ENCODE assay signal across 34 cellular contexts in genomic region chr2:140013556-140014270, GRCh38.
"Had no signal": no experiment of that assay in that cellular context is flagged by ENCODE, and none has a peak within 500 bp of the region (broad histone marks: within the 10 kb centered on the region; RNA-seq: fewer than 3 reads in every experiment).

No MANE protein-coding gene starts in this region.

- H3K4me3 ChIP-seq: adrenal gland, cardiac muscle cell had no signal

- H3K4me1 ChIP-seq: adrenal gland had no signal

- DNase-seq: activated B cell treated with CpG ODN at 0.5 μM for 24 hours; activated CD4-positive, alpha-beta memory T cell treated with anti-CD3 and anti-CD28 coated beads for 36 hours; activated CD4-positive, alpha-beta T cell treated with anti-CD3 and anti-CD28 coated beads for 4 hours; activated CD4-positive, alpha-beta T cell treated with anti-CD3 and anti-CD28 coated beads, Interleukin-2, amount 10 ng/mL, durations not matched to agents 24 days and 14 days; activated CD4-positive, alpha-beta T cell treated with anti-CD3 and anti-CD28 coated beads, Interleukin-2, amount 50 U/mL, for 1 hour; activated CD4-positive, alpha-beta T cell treated with anti-CD3 and anti-CD28 coated beads, Interleukin-2, amount 50 U/mL, for 4 hours; activated CD4-positive, CD25-positive, alpha-beta regulatory T cell treated with anti-CD3 and anti-CD28 coated beads, Interleukin-2, amount 50 U/mL, for 72 hours; activated CD8-positive, alpha-beta memory T cell treated with anti-CD3 and anti-CD28 coated beads, Interleukin-2, amount 50 U/mL, for 4 hours; activated CD8-positive, alpha-beta T cell treated with anti-CD3 and anti-CD28 coated beads for 36 hours; activated effector memory CD4-positive, alpha-beta T cell treated with anti-CD3 and anti-CD28 coated beads, Interleukin-2, amount 50 U/mL, for 16 hours; activated gamma-delta T cell treated with Interleukin-2 at 50 U/mL for 16 hours; activated naive CD4-positive, alpha-beta T cell; activated naive CD4-positive, alpha-beta T cell treated with anti-CD3 and anti-CD28 coated beads for 36 hours; activated naive CD4-positive, alpha-beta T cell treated with anti-CD3 and anti-CD28 coated beads, Interleukin-2, amount 50 U/mL, for 16 hours; activated naive CD8-positive, alpha-beta T cell treated with anti-CD3 and anti-CD28 coated beads for 36 hours; activated T-cell treated with anti-CD3 and anti-CD28 coated beads for 4 hours; activated T-cell treated with anti-CD3 and anti-CD28 coated beads, Interleukin-2, amount 50 U/mL, for 1 hour; activated T-cell treated with anti-CD3 and anti-CD28 coated beads, Interleukin-2, amount 50 U/mL, for 4 hours; activated T-cell treated with anti-CD3 and anti-CD28 coated beads, Interleukin-2, amount 50 U/mL, for 72 hours; adrenal gland; amniotic stem cell; aorta; caudate nucleus; cerebellar nuclear complex; T-helper 2 cell; T-helper 9 cell had no signal

- H3K4me3 Mint-ChIP-seq: activated B cell treated with CpG ODN at 0.5 μM for 24 hours; activated CD4-positive, alpha-beta memory T cell treated with anti-CD3 and anti-CD28 coated beads for 36 hours; activated CD4-positive, alpha-beta T cell treated with anti-CD3 and anti-CD28 coated beads, Interleukin-2, amount 10 ng/mL, durations not matched to agents 24 days and 14 days; activated CD8-positive, alpha-beta T cell treated with anti-CD3 and anti-CD28 coated beads for 36 hours; activated naive CD4-positive, alpha-beta T cell treated with anti-CD3 and anti-CD28 coated beads for 36 hours; activated naive CD8-positive, alpha-beta T cell treated with anti-CD3 and anti-CD28 coated beads for 36 hours; activated T-cell treated with anti-CD3 and anti-CD28 coated beads, Interleukin-2, amount 50 U/mL, for 4 hours; activated T-cell treated with anti-CD3 and anti-CD28 coated beads, Interleukin-2, amount 50 U/mL, for 72 hours; activated T-helper 1 cell treated with anti-CD3 and anti-CD28 coated beads, Interleukin-12 subunit alpha, Interleukin-12 subunit beta, Interleukin-2, Interleukin-4 antibody, amounts not matched to agents 30 ng/mL and 10 ng/mL and 1 ng/mL, durations not matched to agents 14 hours and 24 hours and 36 hours; activated T-helper 17 cell treated with anti-CD3 and anti-CD28 coated beads, Interleukin-2, amount 50 U/mL, for 72 hours; brain; central memory CD8-positive, alpha-beta T cell; T-helper 2 cell treated with Interferon-gamma antibody and Interleukin-4, amounts not matched to agents 5 μg/mL and 100 μg/mL, for 36 hours had no signal

- H3K4me1 Mint-ChIP-seq: activated B cell treated with CpG ODN at 0.5 μM for 24 hours; activated CD4-positive, alpha-beta T cell treated with anti-CD3 and anti-CD28 coated beads, Interleukin-2, amount 10 ng/mL, durations not matched to agents 24 days and 14 days; activated naive CD8-positive, alpha-beta T cell treated with anti-CD3 and anti-CD28 coated beads for 36 hours; activated T-helper 17 cell treated with anti-CD3 and anti-CD28 coated beads, Interleukin-2, amount 50 U/mL, for 72 hours; central memory CD8-positive, alpha-beta T cell had no signal

- H3K9me3 ChIP-seq: adrenal gland had no signal

- H3K27me3 ChIP-seq: adrenal gland, cardiac muscle cell had no signal

- H3K27ac Mint-ChIP-seq: activated B cell treated with CpG ODN at 0.5 μM for 24 hours; activated CD4-positive, alpha-beta memory T cell treated with anti-CD3 and anti-CD28 coated beads for 36 hours; activated CD4-positive, alpha-beta T cell treated with anti-CD3 and anti-CD28 coated beads, Interleukin-2, amount 10 ng/mL, durations not matched to agents 24 days and 14 days; activated CD8-positive, alpha-beta T cell treated with anti-CD3 and anti-CD28 coated beads for 36 hours; activated naive CD4-positive, alpha-beta T cell treated with anti-CD3 and anti-CD28 coated beads for 36 hours; activated naive CD4-positive, alpha-beta T cell treated with anti-CD3 and anti-CD28 coated beads, Interleukin-2, amount 50 U/mL, for 72 hours; activated naive CD8-positive, alpha-beta T cell treated with anti-CD3 and anti-CD28 coated beads for 36 hours; activated T-cell treated with anti-CD3 and anti-CD28 coated beads, Interleukin-2, amount 50 U/mL, for 72 hours; activated T-helper 1 cell treated with anti-CD3 and anti-CD28 coated beads, Interleukin-12 subunit alpha, Interleukin-12 subunit beta, Interleukin-2, Interleukin-4 antibody, amounts not matched to agents 30 ng/mL and 10 ng/mL and 1 ng/mL, durations not matched to agents 14 hours and 24 hours and 36 hours; activated T-helper 17 cell treated with anti-CD3 and anti-CD28 coated beads, Interleukin-2, amount 50 U/mL, for 72 hours; brain; T-helper 2 cell treated with Interferon-gamma antibody and Interleukin-4, amounts not matched to agents 5 μg/mL and 100 μg/mL, for 36 hours had no signal

- ATAC-seq: activated CD8-positive, alpha-beta T cell treated with anti-CD3 and anti-CD28 coated beads for 36 hours; activated naive CD4-positive, alpha-beta T cell treated with anti-CD3 and anti-CD28 coated beads, Interleukin-2, amount 50 U/mL, for 72 hours; activated T-cell treated with anti-CD3 and anti-CD28 coated beads, Interleukin-2, amount 50 U/mL, for 4 hours; activated T-cell treated with anti-CD3 and anti-CD28 coated beads, Interleukin-2, amount 50 U/mL, for 72 hours; activated T-helper 17 cell treated with anti-CD3 and anti-CD28 coated beads, Interleukin-2, amount 50 U/mL, for 72 hours had no signal

- H3K27me3 Mint-ChIP-seq: activated B cell treated with CpG ODN at 0.5 μM for 24 hours; activated CD4-positive, alpha-beta memory T cell treated with anti-CD3 and anti-CD28 coated beads for 36 hours; activated CD4-positive, alpha-beta T cell treated with anti-CD3 and anti-CD28 coated beads, Interleukin-2, amount 10 ng/mL, durations not matched to agents 24 days and 14 days; activated CD8-positive, alpha-beta T cell treated with anti-CD3 and anti-CD28 coated beads for 36 hours; activated naive CD8-positive, alpha-beta T cell treated with anti-CD3 and anti-CD28 coated beads for 36 hours; activated T-helper 17 cell treated with anti-CD3 and anti-CD28 coated beads, Interleukin-2, amount 50 U/mL, for 72 hours; brain; central memory CD8-positive, alpha-beta T cell had no signal

- H3K27ac ChIP-seq: adrenal gland, cardiac muscle cell, VCaP had no signal

- H3K36me3 Mint-ChIP-seq: activated CD4-positive, alpha-beta memory T cell treated with anti-CD3 and anti-CD28 coated beads for 36 hours; activated naive CD4-positive, alpha-beta T cell treated with anti-CD3 and anti-CD28 coated beads, Interleukin-2, amount 50 U/mL, for 72 hours; activated naive CD8-positive, alpha-beta T cell treated with anti-CD3 and anti-CD28 coated beads for 36 hours; brain had no signal

- H3K36me3 ChIP-seq: adrenal gland, cardiac muscle cell had no signal
